Comparison of ENCODE assay signal across 9 cellular contexts in the genomic region with DNA sequence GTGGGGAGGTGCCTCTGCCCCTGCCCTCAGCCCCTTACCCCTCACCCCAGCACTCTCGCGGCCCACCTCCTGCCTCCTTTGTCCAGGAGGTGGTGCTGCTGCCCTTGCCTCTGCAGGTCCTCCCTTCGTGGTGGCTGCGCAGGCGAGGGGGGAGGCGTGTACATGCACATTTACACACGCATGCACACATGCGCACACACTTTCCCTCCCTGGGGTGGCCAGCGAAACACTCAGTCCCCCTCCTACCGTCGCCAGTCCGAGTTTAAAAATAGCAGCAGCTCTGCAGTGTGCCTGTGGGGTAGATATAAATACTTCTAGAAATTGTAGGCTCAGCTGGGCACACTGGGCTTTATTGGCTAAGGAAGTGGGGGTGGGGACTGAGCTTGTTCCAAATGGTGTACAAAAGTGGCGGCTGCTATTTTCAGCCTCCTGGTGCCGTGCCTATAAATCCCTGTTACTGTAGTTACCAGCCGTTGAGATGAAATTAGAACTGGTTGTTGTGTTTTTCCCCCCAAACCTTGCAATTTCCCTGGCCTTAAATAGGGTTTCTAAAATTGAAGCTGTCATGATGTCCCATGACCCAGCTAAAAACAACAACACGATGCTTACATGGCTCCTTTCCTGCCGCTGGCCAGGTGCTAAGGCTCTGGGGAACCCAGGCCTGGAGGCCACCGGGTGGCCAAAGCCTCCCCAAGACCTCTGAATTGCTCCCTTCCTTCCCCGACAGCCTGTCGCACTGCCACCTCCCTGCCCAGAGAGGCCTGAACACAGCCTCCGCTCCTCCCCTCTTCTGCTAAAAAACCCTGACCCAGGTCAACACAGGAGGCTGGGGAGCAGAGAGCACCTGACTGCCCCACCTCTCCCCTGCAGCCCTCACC. TPM values are rescaled to one million over a fixed set of nuclear protein-coding genes. Genes with fewer than 3 reads are reported as not detected.
DNase-seq lines count a peak whose midpoint lies in the region; ATAC-seq and TF ChIP-seq lines count a peak whose summit lies in the region.
"Had no signal": no experiment of that assay in that cellular context is flagged by ENCODE, and none has a peak within 500 bp of the region (broad histone marks: within the 10 kb centered on the region; RNA-seq: fewer than 3 reads in every experiment).

No MANE protein-coding gene starts in this region.

- H3K9me3 ChIP-seq in right cardiac atrium (ENCODE audit: control insufficient read depth, low read length) = no peaks in the 10 kb centered on the region
- H3K9me3 ChIP-seq in stomach smooth muscle (ENCODE audit: control insufficient read depth in 2 of 2, low read length in 2 of 2) = no peaks in the 10 kb centered on the region

- intact Hi-C loops in right cardiac atrium (cut with DNase I) = loop anchor here in 2 of 4 donors (5.0 kb wide), 2 partner anchors 283 to 503 kb away; partner anchors contain the start of gene DMC1 (in 1 of the 2)

- H3K4me3 ChIP-seq in right cardiac atrium (ENCODE audit: low read length) (no peak overlapping the region), stomach smooth muscle (ENCODE audit: low read length in 2 of 2) (peak overlapping the region in 1 of 2 donors; percentile 54)

- H3K27me3 ChIP-seq in right cardiac atrium (ENCODE audit: control insufficient read depth, insufficient read depth) (no peaks in the 10 kb centered on the region), stomach smooth muscle (ENCODE audit: control insufficient read depth in 1 of 2, insufficient read depth in 2 of 2, low read length in 2 of 2) (no peaks in the 10 kb centered on the region)

- ATAC-seq in right cardiac atrium (peak; percentile 63 to 80), esophagus mucosa (no peak), GM19023 (IDR thresholded peaks at IDR 0.05; ENCODE audit: unreplicated experiment) (no peak)

- 53% methylated on average over 21 of the region's 21 CpGs for WGBS in right cardiac atrium

- TF ChIP-seq CTCF in VCaP (conservative IDR thresholded peaks at IDR 0.05) = peak; percentile 77

- H3K36me3 ChIP-seq in stomach smooth muscle (ENCODE audit: control insufficient read depth in 2 of 2, insufficient read depth in 2 of 2, low read length in 2 of 2) = peaks cover 9 to 19% of the 10 kb centered on the region in 2 donors

- H3K27ac ChIP-seq in VCaP (peak overlapping the region; percentile 52), right cardiac atrium (ENCODE audit: low read length) (peak overlapping the region; percentile 88), stomach smooth muscle (ENCODE audit: low read length) (peak overlapping the region; percentile 80)

- peak; percentile 29 for DNase-seq in HCEC 1CT
- peak; percentile 73 to 93 (median 89) for DNase-seq in right cardiac atrium
- no peak for DNase-seq in activated CD8-positive, alpha-beta memory T cell treated with anti-CD3 and anti-CD28 coated beads, Interleukin-2, amount 50 U/mL, for 48 hours
- no peak for DNase-seq in SW480 (ENCODE audit: low spot score)

- peaks cover 10% of the 10 kb centered on the region for H3K4me1 ChIP-seq in right cardiac atrium (ENCODE audit: control insufficient read depth, insufficient read depth, low read length)
- H3K4me1 ChIP-seq in stomach smooth muscle (ENCODE audit: control insufficient read depth, insufficient read depth, low read length) = peaks cover 31% of the 10 kb centered on the region

- peak overlapping the region; percentile 48 to 58 for H3K9ac ChIP-seq in stomach smooth muscle (ENCODE audit: low read length in 2 of 2)

RNA-seq across cellular contexts. Expression of gene PICK1, which starts 12.4 kb away (rescaled TPM):
- 10 to 100 TPM; 23.8 to 26.5 (median 25.0) TPM for total RNA-seq in right cardiac atrium
- polyA plus RNA-seq in right cardiac atrium = 31.3 TPM
- total RNA-seq in esophagus mucosa = 22.6 TPM

RNA-seq across cellular contexts. Expression of gene SLC16A8, which starts 14.4 kb away (rescaled TPM):
- total RNA-seq in right cardiac atrium = under 1 TPM in 3 of 4 donors, not detected in 1; 0.41 to 0.68 (median 0.57) TPM
- polyA plus RNA-seq in right cardiac atrium = 0.63 TPM
- total RNA-seq in esophagus mucosa = 0.24 TPM
- polyA plus RNA-seq: IgD-negative memory B cell had no signal

RNA-seq across cellular contexts. Expression of gene BAIAP2L2, which starts 40.9 kb away (rescaled TPM):
- total RNA-seq in right cardiac atrium (under 1 TPM in 2 of 4 donors, not detected in 2; 0.17 to 0.53 TPM), esophagus mucosa (4.5 TPM)
- 0.20 TPM for polyA plus RNA-seq in right cardiac atrium
- polyA plus RNA-seq: IgD-negative memory B cell had no signal

Comparison
In these comparisons a context has a peak if more than half of its experiments do, and no peak if none do; other contexts are left out.
1. DNase-seq: peak in HCEC 1CT (single experiment) and right cardiac atrium (3 of 3); none in activated CD8-positive, alpha-beta memory T cell treated with anti-CD3 and anti-CD28 coated beads, Interleukin-2, amount 50 U/mL, for 48 hours (single experiment) and SW480 (single experiment).
2. ATAC-seq: peak in right cardiac atrium (2 of 2); none in esophagus mucosa (single experiment) and GM19023 (single experiment).
3. Peak in every context shown above with its lines, with median percentiles within 50 percentile points of each other: H3K27ac ChIP-seq.